19 cellular contexts compared by ENCODE assay signal in genomic region chr5:75862872-75863271, GRCh38.
DNase-seq lines count a peak whose midpoint lies in the region; ATAC-seq, FAIRE-seq and TF ChIP-seq lines count a peak whose summit lies in the region.
"Had no signal": no experiment of that assay in that cellular context is flagged by ENCODE, and none has a peak within 500 bp of the region (broad histone marks: within the 10 kb centered on the region; RNA-seq: fewer than 3 reads in every experiment).

No MANE protein-coding gene starts in this region.

- intact Hi-C loops in pancreas (cut with DNase I) (no loop called here), upper lobe of right lung (cut with DNase I) (no loop called here)

- H3K4me1 ChIP-seq in pancreas (no peaks in the 10 kb centered on the region), upper lobe of right lung (no peaks in the 10 kb centered on the region)
- H3K4me1 ChIP-seq: Caco-2, HAP-1 had no signal

- no peak overlapping the region for H3K27ac ChIP-seq in pancreas
- H3K27ac ChIP-seq in upper lobe of right lung = no peak overlapping the region
- H3K27ac ChIP-seq: C4-2B, GM23248 had no signal

- no peaks in the 10 kb centered on the region for H3K9me3 ChIP-seq in pancreas
- H3K9me3 ChIP-seq in upper lobe of right lung = no peaks in the 10 kb centered on the region
- H3K9me3 ChIP-seq: Caco-2, HAP-1 had no signal

- H3K36me3 ChIP-seq in pancreas (no peaks in the 10 kb centered on the region), upper lobe of right lung (no peaks in the 10 kb centered on the region)
- H3K36me3 ChIP-seq: HAP-1 had no signal

- H3K27me3 ChIP-seq in pancreas (no peaks in the 10 kb centered on the region), upper lobe of right lung (no peaks in the 10 kb centered on the region)

- TF ChIP-seq CTCF in pancreas (IDR thresholded peaks at IDR 0.05) (no peak), upper lobe of right lung (IDR thresholded peaks at IDR 0.05) (no peak)

- H3K4me3 ChIP-seq in pancreas (no peak overlapping the region), upper lobe of right lung (no peak overlapping the region)
- H3K4me3 ChIP-seq: GM12878, GM23248, HAP-1, K562 had no signal

- FAIRE-seq in pancreas (lab: Jason Lieb, UNC) = no peak
- FAIRE-seq: A204.1, D721Med, GM12878, K562 had no signal

- DNase-seq in HT-29 (ENCODE audit: low spot score) (peak; percentile 23), NCI-H748 (lab: John Stamatoyannopoulos, UW; ENCODE audit: unreplicated experiment) (peak; percentile 82), left kidney (ENCODE audit: low read depth, low spot score) (peak; percentile 63), pancreas (peak in 1 of 6 donors; percentile 11), upper lobe of right lung (no peak)
- no peak for DNase-seq in activated naive CD4-positive, alpha-beta T cell treated with anti-CD3 and anti-CD28 coated beads, Interleukin-2, amount 50 U/mL, for 16 hours
- DNase-seq: ACHN; Caco-2; CD4-positive, alpha-beta T cell; DMS79 treated with DMSO at 0.1 percent for 48 hours; GM23248; IMR-90 had no signal

- ATAC-seq in pancreas = peak; percentile 54 to 85 (median 64)
- ATAC-seq in GM18909 (IDR thresholded peaks at IDR 0.05; ENCODE audit: poor library complexity, unreplicated experiment) = no peak
- no peak for ATAC-seq in upper lobe of right lung
- ATAC-seq: GM12878, K562 had no signal

- WGBS in pancreas, 2 donors = 28 to 33% methylated on average over 5 of the region's 5 CpGs

Comparison
In these comparisons a context has a peak if more than half of its experiments do, and no peak if none do; other contexts are left out.
1. DNase-seq: peak in HT-29 (single experiment), NCI-H748 (single experiment) and left kidney (single experiment); none in activated naive CD4-positive, alpha-beta T cell treated with anti-CD3 and anti-CD28 coated beads, Interleukin-2, amount 50 U/mL, for 16 hours (single experiment) and upper lobe of right lung (single experiment).
2. ATAC-seq: peak in pancreas (4 of 4); none in GM18909 (single experiment) and upper lobe of right lung (single experiment).